ENCODE assay signal across 2 cellular contexts in the genomic region with DNA sequence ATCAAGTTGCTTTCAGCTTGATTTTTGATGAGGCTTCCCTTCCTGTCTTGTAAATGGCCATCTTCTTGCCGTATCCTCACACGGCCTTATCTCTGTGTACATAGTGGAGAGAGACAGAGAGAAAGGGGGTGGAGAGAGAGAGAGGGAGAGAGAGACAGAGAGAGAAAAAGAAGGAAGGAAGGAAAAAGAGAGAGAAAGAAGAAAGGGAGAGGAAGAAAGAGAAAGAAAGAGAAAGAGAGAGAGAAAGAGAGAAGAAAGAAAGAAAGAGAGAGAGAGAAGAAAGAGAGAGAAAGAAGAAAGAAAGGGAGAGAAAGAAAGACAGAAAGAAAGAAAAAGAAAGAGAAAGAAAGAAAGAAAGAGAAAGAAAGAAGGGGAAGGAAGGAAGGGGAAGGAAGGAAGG.
TF ChIP-seq lines count a peak whose summit lies in the region.

No MANE protein-coding gene starts in this region.

TF ChIP-seq in HEK293, 187 proteins besides CTCF, POLR2A, EP300 and RAD21 (continues in another document):
- TF ChIP-seq, protein P1, sequence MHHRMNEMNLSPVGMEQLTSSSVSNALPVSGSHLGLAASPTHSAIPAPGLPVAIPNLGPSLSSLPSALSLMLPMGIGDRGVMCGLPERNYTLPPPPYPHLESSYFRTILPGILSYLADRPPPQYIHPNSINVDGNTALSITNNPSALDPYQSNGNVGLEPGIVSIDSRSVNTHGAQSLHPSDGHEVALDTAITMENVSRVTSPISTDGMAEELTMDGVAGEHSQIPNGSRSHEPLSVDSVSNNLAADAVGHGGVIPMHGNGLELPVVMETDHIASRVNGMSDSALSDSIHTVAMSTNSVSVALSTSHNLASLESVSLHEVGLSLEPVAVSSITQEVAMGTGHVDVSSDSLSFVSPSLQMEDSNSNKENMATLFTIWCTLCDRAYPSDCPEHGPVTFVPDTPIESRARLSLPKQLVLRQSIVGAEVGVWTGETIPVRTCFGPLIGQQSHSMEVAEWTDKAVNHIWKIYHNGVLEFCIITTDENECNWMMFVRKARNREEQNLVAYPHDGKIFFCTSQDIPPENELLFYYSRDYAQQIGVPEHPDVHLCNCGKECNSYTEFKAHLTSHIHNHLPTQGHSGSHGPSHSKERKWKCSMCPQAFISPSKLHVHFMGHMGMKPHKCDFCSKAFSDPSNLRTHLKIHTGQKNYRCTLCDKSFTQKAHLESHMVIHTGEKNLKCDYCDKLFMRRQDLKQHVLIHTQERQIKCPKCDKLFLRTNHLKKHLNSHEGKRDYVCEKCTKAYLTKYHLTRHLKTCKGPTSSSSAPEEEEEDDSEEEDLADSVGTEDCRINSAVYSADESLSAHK (tag by site-specific recombination; IDR thresholded peaks at IDR 0.05), result no peak
- TF ChIP-seq ZNF266 (tag by site-specific recombination; IDR thresholded peaks at IDR 0.05; ENCODE audit: low read depth) (no peak), ZFHX2 (tag by site-specific recombination; conservative IDR thresholded peaks at IDR 0.05) (no peak), ZNF596 (tag by site-specific recombination; IDR thresholded peaks at IDR 0.05) (peak; percentile 93), ZNF202 (tag by site-specific recombination; IDR thresholded peaks at IDR 0.05; ENCODE audit: borderline replicate concordance) (0 out of 2 replicates have a peak, but pooled peaks have one; percentile 53), ZNF514 (tag by site-specific recombination; IDR thresholded peaks at IDR 0.05) (no peak), ZNF366 (tag by site-specific recombination; conservative IDR thresholded peaks at IDR 0.05) (peak; percentile 89), ZNF626 (tag by site-specific recombination; IDR thresholded peaks at IDR 0.05) (no peak), PRDM1 (tag by site-specific recombination; IDR thresholded peaks at IDR 0.05) (peak; percentile 95), ZNF571 (tag by site-specific recombination; IDR thresholded peaks at IDR 0.05) (no peak), YY2 (tag by site-specific recombination; IDR thresholded peaks at IDR 0.05) (no peak), ZNF302 (tag by site-specific recombination; IDR thresholded peaks at IDR 0.05; ENCODE audit: low read depth) (no peak), ZNF174 (tag by site-specific recombination; IDR thresholded peaks at IDR 0.05) (no peak), ZNF707 (tag by site-specific recombination; IDR thresholded peaks at IDR 0.05) (no peak), BCL11B (tag by site-specific recombination; IDR thresholded peaks at IDR 0.05; ENCODE audit: low read depth) (no peak), ZNF791 (tag by site-specific recombination; IDR thresholded peaks at IDR 0.05) (no peak), ZNF501 (tag by site-specific recombination; IDR thresholded peaks at IDR 0.05) (no peak)
- TF ChIP-seq, protein P2, sequence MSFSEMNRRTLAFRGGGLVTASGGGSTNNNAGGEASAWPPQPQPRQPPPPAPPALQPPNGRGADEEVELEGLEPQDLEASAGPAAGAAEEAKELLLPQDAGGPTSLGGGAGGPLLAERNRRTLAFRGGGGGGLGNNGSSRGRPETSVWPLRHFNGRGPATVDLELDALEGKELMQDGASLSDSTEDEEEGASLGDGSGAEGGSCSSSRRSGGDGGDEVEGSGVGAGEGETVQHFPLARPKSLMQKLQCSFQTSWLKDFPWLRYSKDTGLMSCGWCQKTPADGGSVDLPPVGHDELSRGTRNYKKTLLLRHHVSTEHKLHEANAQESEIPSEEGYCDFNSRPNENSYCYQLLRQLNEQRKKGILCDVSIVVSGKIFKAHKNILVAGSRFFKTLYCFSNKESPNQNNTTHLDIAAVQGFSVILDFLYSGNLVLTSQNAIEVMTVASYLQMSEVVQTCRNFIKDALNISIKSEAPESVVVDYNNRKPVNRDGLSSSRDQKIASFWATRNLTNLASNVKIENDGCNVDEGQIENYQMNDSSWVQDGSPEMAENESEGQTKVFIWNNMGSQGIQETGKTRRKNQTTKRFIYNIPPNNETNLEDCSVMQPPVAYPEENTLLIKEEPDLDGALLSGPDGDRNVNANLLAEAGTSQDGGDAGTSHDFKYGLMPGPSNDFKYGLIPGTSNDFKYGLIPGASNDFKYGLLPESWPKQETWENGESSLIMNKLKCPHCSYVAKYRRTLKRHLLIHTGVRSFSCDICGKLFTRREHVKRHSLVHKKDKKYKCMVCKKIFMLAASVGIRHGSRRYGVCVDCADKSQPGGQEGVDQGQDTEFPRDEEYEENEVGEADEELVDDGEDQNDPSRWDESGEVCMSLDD (tag by site-specific recombination; IDR thresholded peaks at IDR 0.05), result no peak
- TF ChIP-seq, protein P3, sequence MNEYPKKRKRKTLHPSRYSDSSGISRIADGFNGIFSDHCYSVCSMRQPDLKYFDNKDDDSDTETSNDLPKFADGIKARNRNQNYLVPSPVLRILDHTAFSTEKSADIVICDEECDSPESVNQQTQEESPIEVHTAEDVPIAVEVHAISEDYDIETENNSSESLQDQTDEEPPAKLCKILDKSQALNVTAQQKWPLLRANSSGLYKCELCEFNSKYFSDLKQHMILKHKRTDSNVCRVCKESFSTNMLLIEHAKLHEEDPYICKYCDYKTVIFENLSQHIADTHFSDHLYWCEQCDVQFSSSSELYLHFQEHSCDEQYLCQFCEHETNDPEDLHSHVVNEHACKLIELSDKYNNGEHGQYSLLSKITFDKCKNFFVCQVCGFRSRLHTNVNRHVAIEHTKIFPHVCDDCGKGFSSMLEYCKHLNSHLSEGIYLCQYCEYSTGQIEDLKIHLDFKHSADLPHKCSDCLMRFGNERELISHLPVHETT (tag by site-specific recombination; IDR thresholded peaks at IDR 0.05), result no peak
- TF ChIP-seq, protein P4, sequence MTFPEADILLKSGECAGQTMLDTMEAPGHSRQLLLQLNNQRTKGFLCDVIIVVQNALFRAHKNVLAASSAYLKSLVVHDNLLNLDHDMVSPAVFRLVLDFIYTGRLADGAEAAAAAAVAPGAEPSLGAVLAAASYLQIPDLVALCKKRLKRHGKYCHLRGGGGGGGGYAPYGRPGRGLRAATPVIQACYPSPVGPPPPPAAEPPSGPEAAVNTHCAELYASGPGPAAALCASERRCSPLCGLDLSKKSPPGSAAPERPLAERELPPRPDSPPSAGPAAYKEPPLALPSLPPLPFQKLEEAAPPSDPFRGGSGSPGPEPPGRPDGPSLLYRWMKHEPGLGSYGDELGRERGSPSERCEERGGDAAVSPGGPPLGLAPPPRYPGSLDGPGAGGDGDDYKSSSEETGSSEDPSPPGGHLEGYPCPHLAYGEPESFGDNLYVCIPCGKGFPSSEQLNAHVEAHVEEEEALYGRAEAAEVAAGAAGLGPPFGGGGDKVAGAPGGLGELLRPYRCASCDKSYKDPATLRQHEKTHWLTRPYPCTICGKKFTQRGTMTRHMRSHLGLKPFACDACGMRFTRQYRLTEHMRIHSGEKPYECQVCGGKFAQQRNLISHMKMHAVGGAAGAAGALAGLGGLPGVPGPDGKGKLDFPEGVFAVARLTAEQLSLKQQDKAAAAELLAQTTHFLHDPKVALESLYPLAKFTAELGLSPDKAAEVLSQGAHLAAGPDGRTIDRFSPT (tag by site-specific recombination; IDR thresholded peaks at IDR 0.05), result no peak
- TF ChIP-seq, protein P5, sequence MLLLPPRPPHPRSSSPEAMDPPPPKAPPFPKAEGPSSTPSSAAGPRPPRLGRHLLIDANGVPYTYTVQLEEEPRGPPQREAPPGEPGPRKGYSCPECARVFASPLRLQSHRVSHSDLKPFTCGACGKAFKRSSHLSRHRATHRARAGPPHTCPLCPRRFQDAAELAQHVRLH (tag by site-specific recombination; IDR thresholded peaks at IDR 0.05), result no peak

TF ChIP-seq in K562, 482 proteins besides CTCF, POLR2A, EP300 and RAD21:
- TF ChIP-seq, protein P6, sequence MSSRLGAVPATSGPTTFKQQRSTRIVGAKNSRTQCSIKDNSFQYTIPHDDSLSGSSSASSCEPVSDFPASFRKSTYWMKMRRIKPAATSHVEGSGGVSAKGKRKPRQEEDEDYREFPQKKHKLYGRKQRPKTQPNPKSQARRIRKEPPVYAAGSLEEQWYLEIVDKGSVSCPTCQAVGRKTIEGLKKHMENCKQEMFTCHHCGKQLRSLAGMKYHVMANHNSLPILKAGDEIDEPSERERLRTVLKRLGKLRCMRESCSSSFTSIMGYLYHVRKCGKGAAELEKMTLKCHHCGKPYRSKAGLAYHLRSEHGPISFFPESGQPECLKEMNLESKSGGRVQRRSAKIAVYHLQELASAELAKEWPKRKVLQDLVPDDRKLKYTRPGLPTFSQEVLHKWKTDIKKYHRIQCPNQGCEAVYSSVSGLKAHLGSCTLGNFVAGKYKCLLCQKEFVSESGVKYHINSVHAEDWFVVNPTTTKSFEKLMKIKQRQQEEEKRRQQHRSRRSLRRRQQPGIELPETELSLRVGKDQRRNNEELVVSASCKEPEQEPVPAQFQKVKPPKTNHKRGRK (tag; IDR thresholded peaks at IDR 0.05), result peak; percentile 96
- no peak for TF ChIP-seq ZNF217 (CRISPR knock-in tag; IDR thresholded peaks at IDR 0.05)
